ENCODE assay signal across 14 cellular contexts in the genomic region with DNA sequence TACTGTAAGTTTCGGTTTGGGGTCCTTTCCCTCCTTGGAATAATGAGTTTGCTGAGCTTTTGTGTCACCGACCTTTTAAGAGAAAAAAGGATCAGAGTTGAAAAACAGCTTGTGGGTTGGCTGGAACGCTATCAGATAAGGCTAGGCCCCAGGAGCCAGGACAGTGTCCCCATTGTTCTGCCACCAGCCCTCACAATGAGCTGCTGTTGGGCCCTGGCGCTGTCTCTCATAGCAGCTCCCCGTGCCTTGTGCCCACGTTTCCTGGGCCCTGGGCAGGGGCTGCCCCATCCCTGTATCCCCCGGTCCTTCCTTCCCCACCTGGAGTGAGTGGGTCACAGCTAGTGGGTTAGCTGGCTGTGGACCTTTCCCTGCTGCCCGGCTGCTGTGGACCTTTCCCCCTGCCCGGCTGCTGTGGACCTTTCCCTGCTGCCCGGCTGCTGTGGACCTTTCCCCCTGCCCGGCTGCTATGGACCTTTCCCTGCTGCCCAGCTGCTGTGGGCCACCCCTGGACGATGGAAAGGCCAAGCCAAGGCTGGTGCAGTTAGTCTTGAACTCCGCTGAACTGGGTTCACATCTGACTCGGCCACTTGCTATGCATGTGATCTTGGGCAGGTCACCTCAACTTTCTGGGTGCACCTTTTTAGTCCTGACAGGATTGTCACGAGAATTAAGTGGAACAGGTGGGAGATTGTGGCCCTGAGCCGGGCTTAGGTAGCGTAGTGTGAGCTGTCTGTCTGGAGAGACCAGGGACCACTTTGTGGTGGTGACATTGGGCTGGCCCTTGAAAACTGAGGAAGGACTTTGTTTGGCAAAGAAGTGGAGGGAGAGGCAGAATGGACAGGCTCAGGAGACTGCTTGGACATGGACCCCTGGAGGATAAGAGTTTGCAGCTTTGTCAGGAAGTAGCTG.
A peak's percentile ranks its signal among the peaks of the same experiment; 100 is the strongest.
DNase-seq lines count a peak whose midpoint lies in the region; ATAC-seq and TF ChIP-seq lines count a peak whose summit lies in the region.
"Had no signal": no experiment of that assay in that cellular context is flagged by ENCODE, and none has a peak within 500 bp of the region (broad histone marks: within the 10 kb centered on the region; RNA-seq: fewer than 3 reads in every experiment).

No MANE protein-coding gene starts in this region.

- no peaks in the 10 kb centered on the region for H3K9me3 Mint-ChIP-seq in osteocyte (ENCODE audit: unreplicated experiment)
- H3K9me3 Mint-ChIP-seq: natural killer cell treated with Interleukin-12 subunit alpha and Interleukin-12 subunit beta and Interleukin-15 and Interleukin-18, amount 100 ng/mL, for 72 hours had no signal

- no peaks in the 10 kb centered on the region for H3K79me2 ChIP-seq in OCI-LY7 (ENCODE audit: insufficient read depth, low read depth, low read length)

- H3K9me3 ChIP-seq in heart left ventricle (no peaks in the 10 kb centered on the region), vagina (no peaks in the 10 kb centered on the region), OCI-LY7 (ENCODE audit: low read length) (no peaks in the 10 kb centered on the region)

- BruUV-seq in OCI-LY7 (replicated peaks; lab: Mats Ljungman, UMichigan): no TSS peak

- no peaks in the 10 kb centered on the region for H3K9me2 ChIP-seq in OCI-LY7 (ENCODE audit: insufficient read depth, low read length)

- no peak for DNase-seq in heart left ventricle
- DNase-seq in cardiac septum (ENCODE audit: low spot score): no peak
- peak; percentile 96 for DNase-seq in globus pallidus (ENCODE audit: low spot score)
- no peak for DNase-seq in osteocyte (ENCODE audit: extremely low spot score, unreplicated experiment)
- no peak for DNase-seq in vagina (ENCODE audit: extremely low spot score in 2 of 2)
- DNase-seq in OCI-LY7 (ENCODE audit: low spot score): no peak
- DNase-seq in GM10266 (ENCODE audit: extremely low spot score): no peak
- DNase-seq: activated gamma-delta T cell; DND-41; NCI-H2081; stimulated activated CD4-positive, alpha-beta T cell treated with anti-CD3 and anti-CD28 coated beads, Interleukin-4, amount 100 ng/mL, for 4 hours had no signal

- H2AFZ ChIP-seq in OCI-LY7 (ENCODE audit: low read length): no peak overlapping the region

- intact Hi-C loops in heart left ventricle (cut with DNase I): loop anchor here in 1 of 10 donors (5.0 kb wide), 2 partner anchors 106 to 231 kb away; no protein-coding TSS in a partner anchor
- intact Hi-C loops in cardiac septum (cut with DNase I): no loop called here
- intact Hi-C loops in vagina (cut with DNase I): loop anchor here (10.0 kb wide), 1 partner anchor 234 kb away; no protein-coding TSS in a partner anchor
- intact Hi-C loops in OCI-LY7 (cut with micrococcal nuclease; ENCODE audit: unreplicated experiment): no loop called here

- peaks cover 2% of the 10 kb centered on the region for H3K36me3 Mint-ChIP-seq in osteocyte (ENCODE audit: unreplicated experiment)
- H3K36me3 Mint-ChIP-seq: natural killer cell treated with Interleukin-12 subunit alpha and Interleukin-12 subunit beta and Interleukin-15 and Interleukin-18, amount 100 ng/mL, for 72 hours had no signal

- H3K4me2 ChIP-seq in OCI-LY7 (ENCODE audit: low read length): no peak overlapping the region

- TF ChIP-seq POLR2A in heart left ventricle (IDR thresholded peaks at IDR 0.05) (no peak), vagina (IDR thresholded peaks at IDR 0.05) (no peak)

- peak overlapping the region in 11 of 12 donors; percentile 13 to 94 (median 68) for H3K27ac ChIP-seq in heart left ventricle
- H3K27ac ChIP-seq in vagina: peak overlapping the region; percentile 5
- H3K27ac ChIP-seq in OCI-LY7 (ENCODE audit: low read depth, low read length, poor library complexity, severe bottlenecking): no peak overlapping the region

- H3K4me1 ChIP-seq in heart left ventricle (peaks cover 47 to 100% (median 95%) of the 10 kb centered on the region in 12 donors), vagina (peaks cover 89% of the 10 kb centered on the region), OCI-LY7 (ENCODE audit: insufficient read depth, low read length, poor library complexity, severe bottlenecking) (peaks cover 23% of the 10 kb centered on the region)

- CTCF ChIA-PET in OCI-LY7 (lab: Charles Lee; ENCODE audit: unreplicated experiment): no interaction called here

- H3K27ac Mint-ChIP-seq in osteocyte (ENCODE audit: unreplicated experiment): peak overlapping the region; percentile 31
- H3K27ac Mint-ChIP-seq: natural killer cell treated with Interleukin-12 subunit alpha and Interleukin-12 subunit beta and Interleukin-15 and Interleukin-18, amount 100 ng/mL, for 72 hours had no signal

- no peaks in the 10 kb centered on the region for H3K27me3 ChIP-seq in heart left ventricle
- H3K27me3 ChIP-seq in vagina: no peaks in the 10 kb centered on the region

- POLR2A ChIA-PET in OCI-LY7 (lab: Charles Lee): no interaction called here

- peaks cover 0 to 5% (median 0%) of the 10 kb centered on the region in 9 donors for H3K36me3 ChIP-seq in heart left ventricle
- H3K36me3 ChIP-seq in vagina: no peaks in the 10 kb centered on the region
- no peaks in the 10 kb centered on the region for H3K36me3 ChIP-seq in OCI-LY7 (ENCODE audit: insufficient read depth, low read length)

- no peaks in the 10 kb centered on the region for H3K27me3 Mint-ChIP-seq in osteocyte (ENCODE audit: unreplicated experiment)

- peaks cover 66% of the 10 kb centered on the region for H3K4me1 Mint-ChIP-seq in osteocyte (ENCODE audit: unreplicated experiment)

- WGBS in heart left ventricle, 4 donors: 63 to 68% (median 65%) methylated on average over 16 to 17 of the region's 17 CpGs

- H4K20me1 ChIP-seq in OCI-LY7 (ENCODE audit: insufficient read depth, low read length): no peaks in the 10 kb centered on the region

- TF ChIP-seq CTCF in heart left ventricle (IDR thresholded peaks at IDR 0.05) (no peak), osteocyte (IDR thresholded peaks at IDR 0.05) (no peak), vagina (IDR thresholded peaks at IDR 0.05) (no peak), OCI-LY7 (conservative IDR thresholded peaks at IDR 0.05; ENCODE audit: low read length) (no peak), GM10266 (IDR thresholded peaks at IDR 0.05; ENCODE audit: control insufficient read depth, insufficient read depth, low read depth, missing control alignments) (no peak)

- no peak overlapping the region for H3K4me3 ChIP-seq in heart left ventricle
- H3K4me3 ChIP-seq in vagina: no peak overlapping the region
- H3K4me3 ChIP-seq in OCI-LY7 (ENCODE audit: low read depth, low read length, poor library complexity, severe bottlenecking): no peak overlapping the region

- ATAC-seq in heart left ventricle (no peak), GM18858 (IDR thresholded peaks at IDR 0.05; ENCODE audit: unreplicated experiment) (no peak)
- ATAC-seq: activated CD4-positive, CD25-positive, alpha-beta regulatory T cell treated with anti-CD3 and anti-CD28 coated beads, Interleukin-2, amount 50 U/mL, for 24 hours; natural killer cell treated with Interleukin-12 subunit alpha and Interleukin-12 subunit beta and Interleukin-15 and Interleukin-18, amount 100 ng/mL, for 72 hours had no signal

- no peak overlapping the region for H3K4me3 Mint-ChIP-seq in osteocyte (ENCODE audit: unreplicated experiment)
- H3K4me3 Mint-ChIP-seq: natural killer cell treated with Interleukin-12 subunit alpha and Interleukin-12 subunit beta and Interleukin-15 and Interleukin-18, amount 100 ng/mL, for 72 hours had no signal
